Comparison of ENCODE assay signal across 1 cellular context in the genomic region with DNA sequence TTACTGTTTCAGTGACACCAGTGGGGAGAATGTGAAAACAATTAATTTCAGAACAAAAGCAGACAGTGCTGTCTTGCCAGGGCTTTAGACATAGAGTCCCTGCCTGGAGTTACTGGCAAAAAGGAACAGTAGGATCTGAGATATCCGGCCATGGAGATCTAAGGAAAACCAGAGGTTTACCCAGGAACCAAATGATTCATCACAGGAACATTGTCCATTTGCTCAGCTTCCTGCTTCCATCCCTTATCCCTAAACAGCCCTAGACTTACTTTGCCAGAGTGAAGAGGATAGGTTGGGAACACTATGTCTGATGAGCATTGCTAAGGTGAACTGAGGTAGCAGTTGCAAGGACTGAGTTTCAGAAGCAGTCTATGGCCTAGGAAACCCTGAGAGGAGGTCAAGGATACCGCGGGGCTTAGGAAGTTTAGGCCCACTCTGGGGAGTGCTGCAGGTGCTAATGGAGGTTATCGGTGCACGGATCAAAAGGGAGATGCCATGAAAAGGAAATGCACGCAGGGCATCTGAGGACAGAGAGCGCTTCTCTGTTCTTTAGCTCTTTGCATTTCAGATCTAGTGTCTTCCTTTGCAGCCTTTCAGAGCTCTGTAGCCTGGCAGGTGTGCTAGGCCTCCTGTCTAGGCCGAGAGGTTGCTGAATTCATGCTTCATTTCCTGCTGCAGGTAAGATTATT.
TF ChIP-seq lines count a peak whose summit lies in the region.

No MANE protein-coding gene starts in this region.

TF ChIP-seq in endothelial cell of umbilical vein, 7 proteins besides CTCF, POLR2A, EP300 and RAD21:
- TF ChIP-seq POLR2AphosphoS5 (IDR thresholded peaks at IDR 0.05; ENCODE audit: insufficient read depth, low read depth, low read length) (peak; percentile 41), FOS (IDR thresholded peaks at IDR 0.05; ENCODE audit: borderline replicate concordance, insufficient read depth, low read length) (peak; percentile 72)
- TF ChIP-seq, protein P1, sequence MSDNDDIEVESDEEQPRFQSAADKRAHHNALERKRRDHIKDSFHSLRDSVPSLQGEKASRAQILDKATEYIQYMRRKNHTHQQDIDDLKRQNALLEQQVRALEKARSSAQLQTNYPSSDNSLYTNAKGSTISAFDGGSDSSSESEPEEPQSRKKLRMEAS (IDR thresholded peaks at IDR 0.05; ENCODE audit: insufficient read depth, insufficient read length) = no peak
